ENCODE assay signal across 14 cellular contexts in genomic region chr7:93044147-93044810, GRCh38.
A peak's percentile ranks its signal among the peaks of the same experiment; 100 is the strongest.
DNase-seq lines count a peak whose midpoint lies in the region; ATAC-seq, FAIRE-seq and TF ChIP-seq lines count a peak whose summit lies in the region.
"Had no signal": no experiment of that assay in that cellular context is flagged by ENCODE, and none has a peak within 500 bp of the region (broad histone marks: within the 10 kb centered on the region; RNA-seq: fewer than 3 reads in every experiment).

No MANE protein-coding gene starts in this region.

- TF ChIP-seq CTCF in AG04449 (IDR thresholded peaks at IDR 0.05; ENCODE audit: insufficient read depth, low read length, missing control alignments) (no peak), brain microvascular endothelial cell (IDR thresholded peaks at IDR 0.05; ENCODE audit: low read depth, low read length, missing control alignments) (no peak)

- no peak for FAIRE-seq in GM12892 (lab: Jason Lieb, UNC)

- CTCF ChIA-PET in AG04449 (lab: Yijun Ruan, JAX) = interaction anchor here (1.2 to 1.9 kb wide), 2 partner anchors 31 to 452 kb away, joined by 4 to 7 read pairs; no protein-coding TSS in a partner anchor

- in situ Hi-C loops in brain microvascular endothelial cell (cut with HindIII; ENCODE audit: low pct_ligation_motif_present, low sequenced_read_pairs) = no loop called here
- in situ Hi-C loops in HAP-1 (cut with MboI; ENCODE audit: low sequenced_read_pairs) = no loop called here

- H3K9me3 Mint-ChIP-seq in activated T-helper 17 cell treated with anti-CD3 and anti-CD28 coated beads, Interleukin-2, amount 50 U/mL, for 72 hours = no peaks in the 10 kb centered on the region
- H3K9me3 Mint-ChIP-seq: IgD-negative memory B cell; naive thymus-derived CD4-positive, alpha-beta T cell had no signal

- H3K27ac ChIP-seq in HUES48 (ENCODE audit: low read depth, low read length) = peak overlapping the region; percentile 86
- peak overlapping the region; percentile 91 for H3K27ac ChIP-seq in brain microvascular endothelial cell
- H3K27ac ChIP-seq: BLaER1 treated with 17β-estradiol and CSF1 and Interleukin-3, amounts not matched to agents 10 nM and 100 nM; Peyer's patch; tibial artery had no signal

- ATAC-seq in HG03565 (IDR thresholded peaks at IDR 0.05; ENCODE audit: unreplicated experiment) = no peak
- no peak for ATAC-seq in activated T-helper 17 cell treated with anti-CD3 and anti-CD28 coated beads, Interleukin-2, amount 50 U/mL, for 72 hours (replicated peaks)
- ATAC-seq: naive thymus-derived CD4-positive, alpha-beta T cell had no signal

- no peak overlapping the region for H3K27ac Mint-ChIP-seq in activated T-helper 17 cell treated with anti-CD3 and anti-CD28 coated beads, Interleukin-2, amount 50 U/mL, for 72 hours
- H3K27ac Mint-ChIP-seq: IgD-negative memory B cell; naive thymus-derived CD4-positive, alpha-beta T cell had no signal

- no peaks in the 10 kb centered on the region for H3K4me1 Mint-ChIP-seq in activated T-helper 17 cell treated with anti-CD3 and anti-CD28 coated beads, Interleukin-2, amount 50 U/mL, for 72 hours
- H3K4me1 Mint-ChIP-seq: IgD-negative memory B cell had no signal

- H3K27me3 Mint-ChIP-seq in activated T-helper 17 cell treated with anti-CD3 and anti-CD28 coated beads, Interleukin-2, amount 50 U/mL, for 72 hours = no peaks in the 10 kb centered on the region

- H3K4me3 ChIP-seq in AG04449 (ENCODE audit: low read depth, low read length) = no peak overlapping the region
- peak overlapping the region; percentile 61 for H3K4me3 ChIP-seq in HUES48 (ENCODE audit: low read depth, low read length)
- H3K4me3 ChIP-seq in brain microvascular endothelial cell (ENCODE audit: low read depth, low read length) = no peak overlapping the region
- no peak overlapping the region for H3K4me3 ChIP-seq in HAP-1
- H3K4me3 ChIP-seq: BLaER1 treated with 17β-estradiol and CSF1 and Interleukin-3, amounts not matched to agents 10 nM and 100 nM had no signal

- peaks cover 34% of the 10 kb centered on the region for H3K4me1 ChIP-seq in HUES48 (ENCODE audit: control insufficient read depth, insufficient read depth, low read length)
- no peaks in the 10 kb centered on the region for H3K4me1 ChIP-seq in HAP-1
- H3K4me1 ChIP-seq: Peyer's patch had no signal

- peak overlapping the region; percentile 35; the same call in 1 of the 2 replicates for H3K9ac ChIP-seq in HUES48 (ENCODE audit: low read depth, low read length)
- H3K9ac ChIP-seq: BLaER1 treated with 17β-estradiol and CSF1 and Interleukin-3, amounts not matched to agents 10 nM and 100 nM had no signal

- no peaks in the 10 kb centered on the region for H3K36me3 Mint-ChIP-seq in activated T-helper 17 cell treated with anti-CD3 and anti-CD28 coated beads, Interleukin-2, amount 50 U/mL, for 72 hours (ENCODE audit: low read depth)
- H3K36me3 Mint-ChIP-seq: IgD-negative memory B cell had no signal

- H3K9me3 ChIP-seq in HUES48 (ENCODE audit: control insufficient read depth, insufficient read depth, low read length) = no peaks in the 10 kb centered on the region
- no peaks in the 10 kb centered on the region for H3K9me3 ChIP-seq in HAP-1
- H3K9me3 ChIP-seq: BLaER1 treated with 17β-estradiol and CSF1 and Interleukin-3, amounts not matched to agents 10 nM and 100 nM; Peyer's patch; tibial artery had no signal

- POLR2A ChIA-PET in AG04449 (lab: Yijun Ruan, JAX) = interaction anchor here (0.6 to 2.1 kb wide), 14 partner anchors 16 to 377 kb away, joined by 3 to 19 read pairs (median 6); partner anchors contain the start of gene CDK6

- peak; percentile 97 for DNase-seq in AG04449 (ENCODE audit: low read depth, low spot score)
- DNase-seq in brain microvascular endothelial cell = peak; percentile 74
- peak; percentile 61 for DNase-seq in iPS-NIHi11 (ENCODE audit: low spot score)
- DNase-seq in HAP-1 (ENCODE audit: low spot score in 2 of 2) = no peak
- DNase-seq in GM12892 (ENCODE audit: insufficient read length) = no peak
- DNase-seq: naive thymus-derived CD4-positive, alpha-beta T cell; Peyer's patch; stimulated activated CD4-positive, alpha-beta T cell treated with anti-CD3 and anti-CD28 coated beads, Interleukin-4, amount 100 ng/mL, for 4 hours; tibial artery had no signal

- no peaks in the 10 kb centered on the region for H3K36me3 ChIP-seq in HUES48 (ENCODE audit: control insufficient read depth, insufficient read depth, low read length)
- no peaks in the 10 kb centered on the region for H3K36me3 ChIP-seq in brain microvascular endothelial cell (replicated peaks)
- no peaks in the 10 kb centered on the region for H3K36me3 ChIP-seq in HAP-1 (replicated peaks)
- H3K36me3 ChIP-seq: BLaER1 treated with 17β-estradiol and CSF1 and Interleukin-3, amounts not matched to agents 10 nM and 100 nM; Peyer's patch; tibial artery had no signal

- H3K27me3 ChIP-seq in HUES48 (ENCODE audit: control insufficient read depth, insufficient read depth, low read length) (peaks cover 31% of the 10 kb centered on the region), brain microvascular endothelial cell (replicated peaks) (no peaks in the 10 kb centered on the region), HAP-1 (ENCODE audit: low read depth) (peaks cover 3% of the 10 kb centered on the region)
- H3K27me3 ChIP-seq: BLaER1 treated with 17β-estradiol and CSF1 and Interleukin-3, amounts not matched to agents 10 nM and 100 nM; Peyer's patch; tibial artery had no signal

- no peak for TF ChIP-seq POLR2A in GM12892 (IDR thresholded peaks at IDR 0.05; ENCODE audit: low read depth, low read length)

- no peak overlapping the region for H3K4me3 Mint-ChIP-seq in activated T-helper 17 cell treated with anti-CD3 and anti-CD28 coated beads, Interleukin-2, amount 50 U/mL, for 72 hours
- H3K4me3 Mint-ChIP-seq: IgD-negative memory B cell had no signal

Comparison
In these comparisons a context has a peak if more than half of its experiments do, and no peak if none do; other contexts are left out.
1. DNase-seq: peak in AG04449 (single experiment), brain microvascular endothelial cell (single experiment) and iPS-NIHi11 (single experiment); none in HAP-1 (0 of 2) and GM12892 (single experiment).